11 cellular contexts compared by ENCODE assay signal in genomic region chr5:131671409-131671808, GRCh38. TPM values are rescaled to one million over a fixed set of nuclear protein-coding genes. Genes with fewer than 3 reads are reported as not detected.
DNase-seq lines count a peak whose midpoint lies in the region; ATAC-seq, FAIRE-seq and TF ChIP-seq lines count a peak whose summit lies in the region.
"Had no signal": no experiment of that assay in that cellular context is flagged by ENCODE, and none has a peak within 500 bp of the region (broad histone marks: within the 10 kb centered on the region; RNA-seq: fewer than 3 reads in every experiment).

No MANE protein-coding gene starts in this region.

- CTCF ChIA-PET in activated CD4-positive, alpha-beta memory T cell treated with anti-CD3 and anti-CD28 coated beads, Interleukin-2, amount 10 ng/mL, durations not matched to agents 7 days and 5 days (lab: Charles Lee), result interaction anchor here (1.0 kb wide), 1 partner anchor 80 kb away, joined by 3 read pairs; no protein-coding TSS in a partner anchor

- peaks cover 85% of the 10 kb centered on the region for H3K36me3 ChIP-seq in DND-41 (ENCODE audit: insufficient read depth, low read length)
- H3K36me3 ChIP-seq in astrocyte (ENCODE audit: insufficient read depth, low read length), result peaks cover 38% of the 10 kb centered on the region

- DNase-seq in DND-41, result no peak
- DNase-seq in astrocyte (ENCODE audit: low read depth), result no peak
- no peak for DNase-seq in naive thymus-derived CD8-positive, alpha-beta T cell
- DNase-seq in activated CD4-positive, alpha-beta memory T cell treated with anti-CD3 and anti-CD28 coated beads, Interleukin-2, amount 10 ng/mL, durations not matched to agents 7 days and 5 days, result no peak
- no peak for DNase-seq in NCI-H1105 (lab: John Stamatoyannopoulos, UW)
- no peak for DNase-seq in SW480 (ENCODE audit: low spot score)
- no peak for DNase-seq in NCI-H82 treated with DMSO at 0.1 percent for 48 hours (lab: John Stamatoyannopoulos, UW; ENCODE audit: unreplicated experiment)
- DNase-seq: DMS 273 treated with DMSO at 0.1 percent for 48 hours, NCI-H2029 treated with DMSO at 0.1 percent for 48 hours, retina had no signal

- no peak overlapping the region for H2AFZ ChIP-seq in DND-41 (ENCODE audit: low read depth, low read length)
- no peak overlapping the region for H2AFZ ChIP-seq in astrocyte (ENCODE audit: low read depth, low read length)

- H3K27me3 ChIP-seq in DND-41 (ENCODE audit: insufficient read depth, low read length, poor library complexity) (no peaks in the 10 kb centered on the region), astrocyte (ENCODE audit: insufficient read depth, low read length) (no peaks in the 10 kb centered on the region)

- H3K9me3 ChIP-seq in DND-41 (ENCODE audit: insufficient read depth, low read length, severe bottlenecking) (no peaks in the 10 kb centered on the region), astrocyte (ENCODE audit: insufficient read depth, low read depth, low read length) (no peaks in the 10 kb centered on the region)

- TF ChIP-seq CTCF in DND-41 (IDR thresholded peaks at IDR 0.05; ENCODE audit: borderline replicate concordance, extremely low read depth, low read length, poor library complexity, severe bottlenecking) (no peak), astrocyte (IDR thresholded peaks at IDR 0.05; ENCODE audit: insufficient read depth, low read depth, low read length) (no peak)

- H3K4me3 Mint-ChIP-seq in astrocyte (ENCODE audit: unreplicated experiment), result no peak overlapping the region
- H3K4me3 Mint-ChIP-seq in naive thymus-derived CD8-positive, alpha-beta T cell, result peak overlapping the region in 1 of 10 donors; percentile 12
- no peak overlapping the region for H3K4me3 Mint-ChIP-seq in activated CD4-positive, alpha-beta memory T cell treated with anti-CD3 and anti-CD28 coated beads, Interleukin-2, amount 10 ng/mL, durations not matched to agents 7 days and 5 days

- ATAC-seq in DND-41 (ENCODE audit: insufficient read depth, low read depth) (peak; percentile 29; the same call in 1 of the 3 replicates), GM21786 (IDR thresholded peaks at IDR 0.05; ENCODE audit: unreplicated experiment) (peak; percentile 63)
- ATAC-seq in naive thymus-derived CD8-positive, alpha-beta T cell, result no peak

- peaks cover 2% of the 10 kb centered on the region for H3K4me1 Mint-ChIP-seq in astrocyte (ENCODE audit: low read depth, unreplicated experiment)
- H3K4me1 Mint-ChIP-seq in naive thymus-derived CD8-positive, alpha-beta T cell, result peaks cover 0 to 4% (median 0%) of the 10 kb centered on the region in 4 donors
- peaks cover 25% of the 10 kb centered on the region for H3K4me1 Mint-ChIP-seq in activated CD4-positive, alpha-beta memory T cell treated with anti-CD3 and anti-CD28 coated beads, Interleukin-2, amount 10 ng/mL, durations not matched to agents 7 days and 5 days

- no peaks in the 10 kb centered on the region for H3K9me3 Mint-ChIP-seq in astrocyte (ENCODE audit: unreplicated experiment)
- no peaks in the 10 kb centered on the region for H3K9me3 Mint-ChIP-seq in naive thymus-derived CD8-positive, alpha-beta T cell
- no peaks in the 10 kb centered on the region for H3K9me3 Mint-ChIP-seq in activated CD4-positive, alpha-beta memory T cell treated with anti-CD3 and anti-CD28 coated beads, Interleukin-2, amount 10 ng/mL, durations not matched to agents 7 days and 5 days

- POLR2A ChIA-PET in naive thymus-derived CD8-positive, alpha-beta T cell (lab: Charles Lee), result no interaction called here
- POLR2A ChIA-PET in activated CD4-positive, alpha-beta memory T cell treated with anti-CD3 and anti-CD28 coated beads, Interleukin-2, amount 10 ng/mL, durations not matched to agents 7 days and 5 days (lab: Charles Lee), result interaction anchor here (1.3 kb wide), 1 partner anchor 31 kb away, joined by 3 read pairs; no protein-coding TSS in a partner anchor

- H3K4me3 ChIP-seq in DND-41 (ENCODE audit: low read depth in 1 of 2, low read length in 2 of 2), result no peak overlapping the region
- no peak overlapping the region for H3K4me3 ChIP-seq in astrocyte (ENCODE audit: insufficient read depth, low read depth, low read length)

- H3K4me2 ChIP-seq in DND-41 (ENCODE audit: insufficient read depth, low read length) (no peak overlapping the region), astrocyte (ENCODE audit: low read length) (no peak overlapping the region)

- no peak for FAIRE-seq in astrocyte (lab: Jason Lieb, UNC)

- H3K4me1 ChIP-seq in DND-41 (ENCODE audit: insufficient read depth, low read length) (no peaks in the 10 kb centered on the region), astrocyte (ENCODE audit: insufficient read depth, low read length) (peaks cover 5% of the 10 kb centered on the region)

- H3K27ac ChIP-seq in DND-41 (ENCODE audit: low read length) (no peak overlapping the region), astrocyte (ENCODE audit: low read depth, low read length) (peak overlapping the region; percentile 57)

- H3K27me3 Mint-ChIP-seq in astrocyte (ENCODE audit: low read depth, unreplicated experiment), result no peaks in the 10 kb centered on the region
- H3K27me3 Mint-ChIP-seq in naive thymus-derived CD8-positive, alpha-beta T cell, result no peaks in the 10 kb centered on the region
- no peaks in the 10 kb centered on the region for H3K27me3 Mint-ChIP-seq in activated CD4-positive, alpha-beta memory T cell treated with anti-CD3 and anti-CD28 coated beads, Interleukin-2, amount 10 ng/mL, durations not matched to agents 7 days and 5 days

- H3K9ac ChIP-seq in DND-41 (ENCODE audit: low read depth, low read length), result no peak overlapping the region
- H3K9ac ChIP-seq in astrocyte (ENCODE audit: low read length), result no peak overlapping the region

- H3K36me3 Mint-ChIP-seq in astrocyte (ENCODE audit: low read depth, unreplicated experiment), result peaks cover 15% of the 10 kb centered on the region
- peaks cover 9 to 80% (median 31%) of the 10 kb centered on the region in 3 donors for H3K36me3 Mint-ChIP-seq in naive thymus-derived CD8-positive, alpha-beta T cell
- peaks cover 56% of the 10 kb centered on the region for H3K36me3 Mint-ChIP-seq in activated CD4-positive, alpha-beta memory T cell treated with anti-CD3 and anti-CD28 coated beads, Interleukin-2, amount 10 ng/mL, durations not matched to agents 7 days and 5 days (ENCODE audit: low read depth)

- H4K20me1 ChIP-seq in DND-41 (ENCODE audit: insufficient read depth, low read length), result no peaks in the 10 kb centered on the region
- no peaks in the 10 kb centered on the region for H4K20me1 ChIP-seq in astrocyte (ENCODE audit: insufficient read depth, low read length)

- no peak overlapping the region for H3K27ac Mint-ChIP-seq in astrocyte (ENCODE audit: unreplicated experiment)
- H3K27ac Mint-ChIP-seq in naive thymus-derived CD8-positive, alpha-beta T cell, result peak overlapping the region in 6 of 10 donors; percentile 7 to 28 (median 18)
- H3K27ac Mint-ChIP-seq in activated CD4-positive, alpha-beta memory T cell treated with anti-CD3 and anti-CD28 coated beads, Interleukin-2, amount 10 ng/mL, durations not matched to agents 7 days and 5 days, result no peak overlapping the region

- no peaks in the 10 kb centered on the region for H3K79me2 ChIP-seq in DND-41 (ENCODE audit: insufficient read depth, low read length)
- H3K79me2 ChIP-seq in astrocyte (ENCODE audit: insufficient read depth, low read length), result no peaks in the 10 kb centered on the region

RNA-seq across cellular contexts. Expression of gene RAPGEF6, which starts 36.4 kb away (rescaled TPM):
- total RNA-seq in astrocyte, result 14.1 and 14.9 TPM in 2 replicates
- total RNA-seq in naive thymus-derived CD8-positive, alpha-beta T cell, result 100 to 1,000 TPM; 121 to 131 TPM
- polyA plus RNA-seq in naive thymus-derived CD8-positive, alpha-beta T cell, result 10 to 100 TPM; 30.7 to 39.9 (median 34.8) TPM
- total RNA-seq in activated CD4-positive, alpha-beta memory T cell treated with anti-CD3 and anti-CD28 coated beads, Interleukin-2, amount 10 ng/mL, durations not matched to agents 7 days and 5 days, result 10 to 100 TPM; 40.7 to 44.5 TPM

Comparison
In these comparisons a context has a peak if more than half of its experiments do, and no peak if none do; other contexts are left out.
1. ATAC-seq: peak in DND-41 (single experiment) and GM21786 (single experiment); none in naive thymus-derived CD8-positive, alpha-beta T cell (0 of 2).
2. H3K27ac Mint-ChIP-seq: peak in naive thymus-derived CD8-positive, alpha-beta T cell (6 of 10); none in astrocyte (single experiment) and activated CD4-positive, alpha-beta memory T cell treated with anti-CD3 and anti-CD28 coated beads, Interleukin-2, amount 10 ng/mL, durations not matched to agents 7 days and 5 days (single experiment).